In genomic region chr1:246583448-246584185, GRCh38 we compare ENCODE assay signal across 9 cellular contexts. TPM values are rescaled to one million over a fixed set of nuclear protein-coding genes. Genes with fewer than 3 reads are reported as not detected.
DNase-seq lines count a peak whose midpoint lies in the region; ATAC-seq, FAIRE-seq and TF ChIP-seq lines count a peak whose summit lies in the region.
"Had no signal": no experiment of that assay in that cellular context is flagged by ENCODE, and none has a peak within 500 bp of the region (broad histone marks: within the 10 kb centered on the region; RNA-seq: fewer than 3 reads in every experiment).

No MANE protein-coding gene starts in this region.

- ATAC-seq in Right ventricle myocardium inferior (peak; percentile 73), WTC11 (no peak), HepG2 (peak; percentile 81), aorta (ENCODE audit: low FRiP score) (peak; percentile 65), GM23338 (no peak; the same call in 2 of the 3 replicates)

- in situ Hi-C loops in HepG2 (cut with HindIII; ENCODE audit: extremely low pct_ligation_motif_present, low pct_unique_long_range_greater_than_20kb) = no loop called here

- H3K4me3 ChIP-seq in HepG2 (replicated peaks in 1 of 3; ENCODE audit: insufficient read depth in 1 of 3, low read depth in 2 of 3, low read length in 3 of 3) (peak overlapping the region; percentile 55 to 70 (median 58); a peak in 5 of 6 replicates), aorta (ENCODE audit: low read length in 2 of 2) (no peak overlapping the region), GM23338 (no peak overlapping the region)
- H3K4me3 ChIP-seq: SK-N-MC had no signal

- H4K20me1 ChIP-seq in HepG2 (ENCODE audit: insufficient read depth, low read length) (no peaks in the 10 kb centered on the region), GM23338 (replicated peaks; ENCODE audit: insufficient read depth) (peaks cover 9% of the 10 kb centered on the region)

- H3K79me2 ChIP-seq in HepG2 (ENCODE audit: insufficient read depth, low read length) (peaks cover 50% of the 10 kb centered on the region), GM23338 (replicated peaks; ENCODE audit: insufficient read depth) (peaks cover 62% of the 10 kb centered on the region)

- no peaks in the 10 kb centered on the region for H3F3A ChIP-seq in GM23338 (replicated peaks; ENCODE audit: low read depth)

- peak overlapping the region; percentile 68 for H3K9ac ChIP-seq in HepG2 (ENCODE audit: insufficient read depth, low read depth, low read length)

- H3K9me3 ChIP-seq in HepG2 (ENCODE audit: low read length) (no peaks in the 10 kb centered on the region), aorta (ENCODE audit: control insufficient read depth, low read length) (no peaks in the 10 kb centered on the region)

- H3K27ac Mint-ChIP-seq in WTC11 = no peak overlapping the region; the same call in 1 of the 2 replicates
- no peak overlapping the region for H3K27ac Mint-ChIP-seq in GM23338

- CTCF ChIA-PET in WTC11 (lab: Charles Lee) = no interaction called here
- CTCF ChIA-PET in HepG2 (lab: Yijun Ruan, JAX; ENCODE audit: low intra/inter-chr PET ratio, low total read pairs) = no interaction called here

- no peak for TF ChIP-seq POLR2A in HepG2 (IDR thresholded peaks at IDR 0.05; ENCODE audit: insufficient read depth in 1 of 2, low read depth in 2 of 2, low read length in 2 of 2)

- intact Hi-C loops in Right ventricle myocardium inferior (cut with DNase I) (no loop called here), cardiac septum (cut with DNase I) (no loop called here), HepG2 (cut with micrococcal nuclease; ENCODE audit: unreplicated experiment) (loop anchor here (1.0 kb wide), 1 partner anchor 17 kb away; the partner anchor contains the start of genes CNST and TFB2M), aorta (cut with DNase I) (no loop called here)

- no peak for DNase-seq in Right ventricle myocardium inferior (ENCODE audit: missing footprints)
- DNase-seq in cardiac septum (ENCODE audit: low spot score) = no peak
- DNase-seq in WTC11 (ENCODE audit: low spot score) = no peak
- peak; percentile 98 for DNase-seq in HepG2 (ENCODE audit: low spot score)
- DNase-seq in aorta = no peak
- DNase-seq in GM23338 (ENCODE audit: low spot score) = no peak
- DNase-seq in NCI-H524 treated with DMSO at 0.1 percent for 48 hours (lab: John Stamatoyannopoulos, UW) = no peak
- no peak for DNase-seq in activated CD4-positive, alpha-beta T cell treated with anti-CD3 and anti-CD28 coated beads, Interleukin-2, amount 50 U/mL, for 1 hour

- H2AFZ ChIP-seq in HepG2 (ENCODE audit: low read length) = no peak overlapping the region
- H2AFZ ChIP-seq in GM23338 = no peak overlapping the region

- BruUV-seq in HepG2 (replicated peaks; lab: Mats Ljungman, UMichigan) = no TSS peak

- FAIRE-seq in HepG2 (lab: Jason Lieb, UNC) = peak; percentile 85

- H3K9me3 Mint-ChIP-seq in WTC11 = no peaks in the 10 kb centered on the region
- H3K9me3 Mint-ChIP-seq in GM23338 = no peaks in the 10 kb centered on the region

- TF ChIP-seq EP300 in HepG2 (IDR thresholded peaks at IDR 0.05; ENCODE audit: low read depth in 2 of 2, low read length in 2 of 2) (peak; percentile 69 to 97), HepG2 (CRISPR knock-in tag; IDR thresholded peaks at IDR 0.05; ENCODE audit: borderline replicate concordance) (peak; percentile 75; the same call in 1 of the 2 replicates)

- H3K27me3 ChIP-seq in HepG2 (ENCODE audit: control insufficient read depth in 1 of 2, insufficient read depth in 2 of 2, low read length in 2 of 2) = no peaks in the 10 kb centered on the region
- H3K27me3 ChIP-seq in aorta (ENCODE audit: control insufficient read depth in 1 of 2, insufficient read depth in 2 of 2, low read length in 1 of 2) = no peaks in the 10 kb centered on the region
- H3K27me3 ChIP-seq in GM23338 (ENCODE audit: insufficient read depth) = no peaks in the 10 kb centered on the region

- H3K4me2 ChIP-seq in HepG2 (ENCODE audit: low read depth, low read length) (peak overlapping the region; percentile 94), GM23338 (no peak overlapping the region)

- H3K4me1 ChIP-seq in HepG2 (ENCODE audit: insufficient read depth, low read length) (peaks cover 87% of the 10 kb centered on the region), aorta (ENCODE audit: control insufficient read depth in 1 of 2, insufficient read depth in 2 of 2, low read length in 2 of 2) (no peaks in the 10 kb centered on the region), GM23338 (ENCODE audit: insufficient read depth) (peaks cover 4% of the 10 kb centered on the region; the same call in 1 of the 2 replicates)

- H3K27me3 Mint-ChIP-seq in WTC11 (ENCODE audit: low read depth) (no peaks in the 10 kb centered on the region), GM23338 (ENCODE audit: insufficient read depth, low read depth, poor library complexity) (peaks cover 2% of the 10 kb centered on the region)

- H3K4me3 Mint-ChIP-seq in WTC11 (no peak overlapping the region), GM23338 (no peak overlapping the region)

- H3K4me1 Mint-ChIP-seq in WTC11 (no peaks in the 10 kb centered on the region), GM23338 (no peaks in the 10 kb centered on the region)

- TF ChIP-seq CTCF in WTC11 (IDR thresholded peaks at IDR 0.05) (no peak), HepG2 (CRISPR knock-in tag; IDR thresholded peaks at IDR 0.05) (no peak), GM23338 (conservative IDR thresholded peaks at IDR 0.05; ENCODE audit: low read depth in 2 of 2) (no peak)

- H3K36me3 Mint-ChIP-seq in WTC11 (no peaks in the 10 kb centered on the region), GM23338 (ENCODE audit: low read depth) (no peaks in the 10 kb centered on the region; the same call in 2 of the 3 replicates)

- POLR2A ChIA-PET in WTC11 (lab: Charles Lee) = no interaction called here
- POLR2A ChIA-PET in HepG2 (lab: Yijun Ruan, JAX) = interaction anchor here (1.1 to 3.6 kb wide), 5 partner anchors 10 to 124 kb away, joined by 3 to 34 read pairs (median 7); partner anchors contain the start of genes CNST and TFB2M

- peak overlapping the region; percentile 86 for H3K27ac ChIP-seq in HepG2 (ENCODE audit: extremely low read length, insufficient read depth, low read length)
- H3K27ac ChIP-seq in aorta (ENCODE audit: low read depth in 1 of 2, low read length in 2 of 2) = no peak overlapping the region
- H3K27ac ChIP-seq in GM23338 (ENCODE audit: low read depth) = no peak overlapping the region; the same call in 1 of the 2 replicates
- H3K27ac ChIP-seq: SK-N-MC had no signal

- H3K36me3 ChIP-seq in HepG2 (replicated peaks in 1 of 2; ENCODE audit: control insufficient read depth in 1 of 2, insufficient read depth in 2 of 2, low read length in 2 of 2) = no peaks in the 10 kb centered on the region; a peak in 1 of 5 replicates
- no peaks in the 10 kb centered on the region for H3K36me3 ChIP-seq in aorta (ENCODE audit: control insufficient read depth in 1 of 2, insufficient read depth in 2 of 2, low read length in 1 of 2)
- H3K36me3 ChIP-seq in GM23338 (ENCODE audit: insufficient read depth) = no peaks in the 10 kb centered on the region

- no peak for TF ChIP-seq RAD21 in HepG2 (CRISPR knock-in tag; IDR thresholded peaks at IDR 0.05)

- H3K9me2 ChIP-seq in GM23338 (ENCODE audit: insufficient read depth) = no peaks in the 10 kb centered on the region

- WGBS in HepG2 (ENCODE audit: low lambda C conversion rate) = 50% methylated on average over 4 of the region's 6 CpGs
- WGBS in aorta, 2 donors = 83% methylated on average over 6 of the region's 6 CpGs

RNA-seq across cellular contexts. Expression of gene CNST, which starts 17.4 kb away (rescaled TPM):
- total RNA-seq in Right ventricle myocardium inferior (18.4 TPM), cardiac septum (10.9 TPM), WTC11 (2021) (17.2 to 18.4 TPM (median 17.5 TPM) in 3 replicates), HepG2 (2016; rRNA removed; fragmentation: Illumina TruSeq; extraction: Trizol) (12.4 and 15.7 TPM in 2 replicates), aorta (10 to 100 TPM; 24.5 to 27.8 TPM)
- total RNA-seq in HepG2 (2016; cell fraction: cytosol; rRNA removed; fragmentation: Illumina TruSeq; extraction: Trizol; ENCODE audit: low read depth) = 8.5 and 9.1 TPM in 2 replicates
- total RNA-seq in HepG2 (2016; cell fraction: insoluble cytoplasmic fraction; rRNA removed; fragmentation: Illumina TruSeq; extraction: Trizol) = 12.0 and 15.5 TPM in 2 replicates
- 7.1 and 7.9 TPM in 2 replicates for total RNA-seq in HepG2 (2016; cell fraction: membrane; rRNA removed; fragmentation: Illumina TruSeq; extraction: Trizol)
- total RNA-seq in HepG2 (2016; cell fraction: nucleus; rRNA removed; fragmentation: Illumina TruSeq; extraction: Trizol) = 12.9 and 18.4 TPM in 2 replicates
- polyA plus RNA-seq in HepG2 (2011; rRNA removed) (6.3 and 6.4 TPM in 2 replicates), aorta (1 to 10 TPM; 6.9 to 7.7 TPM), GM23338 (2016; fragmentation: Nextera tagmentation; extraction: Ambion mirVana) (8.1 and 8.9 TPM in 2 replicates)
- 3.1 and 5.0 TPM in 2 replicates for polyA plus RNA-seq in HepG2 (2011; cell fraction: cytosol; rRNA removed)
- 5.9 and 6.8 TPM in 2 replicates for polyA plus RNA-seq in HepG2 (2011; cell fraction: nucleus; rRNA removed)
- polyA plus RNA-seq in HepG2 (2012) = 7.3 and 9.2 TPM in 2 replicates
- polyA plus RNA-seq in HepG2 (2016; cell fraction: cytosol; fragmentation: Illumina TruSeq; extraction: Trizol; ENCODE audit: low read depth) = 1.2 and 1.3 TPM in 2 replicates
- 9.3 and 11.1 TPM in 2 replicates for polyA plus RNA-seq in HepG2 (2016; cell fraction: insoluble cytoplasmic fraction; fragmentation: Illumina TruSeq; extraction: Trizol; ENCODE audit: low read depth)
- 2.1 and 2.4 TPM in 2 replicates for polyA plus RNA-seq in HepG2 (2016; cell fraction: membrane; fragmentation: Illumina TruSeq; extraction: Trizol; ENCODE audit: low read depth)
- polyA plus RNA-seq in HepG2 (2016; cell fraction: nucleus; fragmentation: Illumina TruSeq; extraction: Trizol; ENCODE audit: insufficient read depth, low read depth) = 14.1 and 14.2 TPM in 2 replicates
- 8.5 and 12.2 TPM in 2 replicates for polyA minus RNA-seq in HepG2 (2011; rRNA and poly(A)+ RNA removed; ENCODE audit: low replicate concordance)
- 6.3 and 8.2 TPM in 2 replicates for polyA minus RNA-seq in HepG2 (2011; cell fraction: cytosol; rRNA and poly(A)+ RNA removed)
- 35.5 and 40.3 TPM in 2 replicates for polyA minus RNA-seq in HepG2 (2011; cell fraction: nucleus; rRNA and poly(A)+ RNA removed)
- total RNA-seq in GM23338 (2014; rRNA removed; shearing (Covaris generic)) = 17.2 and 17.6 TPM in 2 replicates

RNA-seq across cellular contexts. Expression of gene TFB2M, which starts 17.6 kb away (rescaled TPM):
- 18.0 TPM for total RNA-seq in Right ventricle myocardium inferior
- 9.6 TPM for total RNA-seq in cardiac septum
- total RNA-seq in WTC11 (2021) = 16.1 to 17.3 TPM (median 16.5 TPM) in 3 replicates
- total RNA-seq in HepG2 (2016; rRNA removed; fragmentation: Illumina TruSeq; extraction: Trizol) = 31.4 and 45.9 TPM in 2 replicates
- total RNA-seq in HepG2 (2016; cell fraction: cytosol; rRNA removed; fragmentation: Illumina TruSeq; extraction: Trizol; ENCODE audit: low read depth) = 8.9 and 9.8 TPM in 2 replicates
- total RNA-seq in HepG2 (2016; cell fraction: insoluble cytoplasmic fraction; rRNA removed; fragmentation: Illumina TruSeq; extraction: Trizol) = 32.2 and 43.1 TPM in 2 replicates
- total RNA-seq in HepG2 (2016; cell fraction: membrane; rRNA removed; fragmentation: Illumina TruSeq; extraction: Trizol) = 9.8 and 12.0 TPM in 2 replicates
- 17.5 and 20.5 TPM in 2 replicates for total RNA-seq in HepG2 (2016; cell fraction: nucleus; rRNA removed; fragmentation: Illumina TruSeq; extraction: Trizol)
- polyA plus RNA-seq in HepG2 (2011; rRNA removed) = 12.0 and 15.7 TPM in 2 replicates
- 7.1 and 10.0 TPM in 2 replicates for polyA plus RNA-seq in HepG2 (2011; cell fraction: cytosol; rRNA removed)
- 5.1 and 5.6 TPM in 2 replicates for polyA plus RNA-seq in HepG2 (2011; cell fraction: nucleus; rRNA removed)
- 15.8 and 18.7 TPM in 2 replicates for polyA plus RNA-seq in HepG2 (2012)
- 3.6 and 3.8 TPM in 2 replicates for polyA plus RNA-seq in HepG2 (2016; cell fraction: cytosol; fragmentation: Illumina TruSeq; extraction: Trizol; ENCODE audit: low read depth)
- 39.9 and 41.4 TPM in 2 replicates for polyA plus RNA-seq in HepG2 (2016; cell fraction: insoluble cytoplasmic fraction; fragmentation: Illumina TruSeq; extraction: Trizol; ENCODE audit: low read depth)
- polyA plus RNA-seq in HepG2 (2016; cell fraction: membrane; fragmentation: Illumina TruSeq; extraction: Trizol; ENCODE audit: low read depth) = 6.0 and 6.8 TPM in 2 replicates
- 21.1 and 23.0 TPM in 2 replicates for polyA plus RNA-seq in HepG2 (2016; cell fraction: nucleus; fragmentation: Illumina TruSeq; extraction: Trizol; ENCODE audit: insufficient read depth, low read depth)
- polyA minus RNA-seq in HepG2 (2011; rRNA and poly(A)+ RNA removed; ENCODE audit: low replicate concordance) = 4.7 and 9.6 TPM in 2 replicates
- 5.7 and 6.9 TPM in 2 replicates for polyA minus RNA-seq in HepG2 (2011; cell fraction: cytosol; rRNA and poly(A)+ RNA removed)
- 13.8 and 14.8 TPM in 2 replicates for polyA minus RNA-seq in HepG2 (2011; cell fraction: nucleus; rRNA and poly(A)+ RNA removed)
- 1 to 10 TPM; 5.2 to 5.6 TPM for total RNA-seq in aorta
- 1 to 10 TPM; 3.8 to 5.8 TPM for polyA plus RNA-seq in aorta
- 24.9 and 25.2 TPM in 2 replicates for total RNA-seq in GM23338 (2014; rRNA removed; shearing (Covaris generic))
- polyA plus RNA-seq in GM23338 (2016; fragmentation: Nextera tagmentation; extraction: Ambion mirVana) = 11.2 and 18.7 TPM in 2 replicates

Comparison
In these comparisons a context has a peak if more than half of its experiments do, and no peak if none do; other contexts are left out.
1. ATAC-seq: peak in Right ventricle myocardium inferior (single experiment), HepG2 (single experiment) and aorta (single experiment); none in WTC11 (single experiment) and GM23338 (single experiment).
2. H3K4me3 ChIP-seq: peak in HepG2 (3 of 3); none in aorta (0 of 2) and GM23338 (single experiment).